1 cellular context compared by ENCODE assay signal in the genomic region with DNA sequence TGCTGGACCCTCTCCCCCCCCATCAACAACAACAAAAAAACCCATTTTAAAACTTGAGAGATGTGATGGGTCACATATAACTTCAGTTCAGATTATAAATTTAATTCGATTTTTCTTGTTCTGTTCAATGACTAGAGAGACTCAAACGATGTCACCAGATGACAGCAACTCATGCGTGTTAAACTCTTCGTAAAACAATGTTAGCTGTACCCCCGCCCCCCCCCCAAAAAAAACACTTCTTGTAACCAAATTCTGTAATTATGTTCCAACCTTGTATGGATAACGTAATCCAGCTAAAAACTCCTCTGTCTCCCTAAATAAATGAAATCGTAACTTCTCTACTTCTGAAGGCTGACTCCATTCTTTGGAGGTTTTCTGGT.
TF ChIP-seq lines count a peak whose summit lies in the region.

No MANE protein-coding gene starts in this region.

TF ChIP-seq in A549, 52 proteins besides CTCF, POLR2A, EP300 and RAD21 (continued from another document):
- TF ChIP-seq, protein P1, sequence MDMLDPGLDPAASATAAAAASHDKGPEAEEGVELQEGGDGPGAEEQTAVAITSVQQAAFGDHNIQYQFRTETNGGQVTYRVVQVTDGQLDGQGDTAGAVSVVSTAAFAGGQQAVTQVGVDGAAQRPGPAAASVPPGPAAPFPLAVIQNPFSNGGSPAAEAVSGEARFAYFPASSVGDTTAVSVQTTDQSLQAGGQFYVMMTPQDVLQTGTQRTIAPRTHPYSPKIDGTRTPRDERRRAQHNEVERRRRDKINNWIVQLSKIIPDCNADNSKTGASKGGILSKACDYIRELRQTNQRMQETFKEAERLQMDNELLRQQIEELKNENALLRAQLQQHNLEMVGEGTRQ (IDR thresholded peaks at IDR 0.05) = no peak
- TF ChIP-seq CEBPB (IDR thresholded peaks at IDR 0.05) (no peak), SREBF2 (IDR thresholded peaks at IDR 0.05) (no peak), HOXB13 (CRISPR knock-in tag; IDR thresholded peaks at IDR 0.05; ENCODE audit: low read depth) (no peak), MAZ (IDR thresholded peaks at IDR 0.05; ENCODE audit: borderline replicate concordance, low read depth, low read length) (no peak), RCOR1 (IDR thresholded peaks at IDR 0.05; ENCODE audit: low read depth, low read length) (no peak)
- TF ChIP-seq, protein P2, sequence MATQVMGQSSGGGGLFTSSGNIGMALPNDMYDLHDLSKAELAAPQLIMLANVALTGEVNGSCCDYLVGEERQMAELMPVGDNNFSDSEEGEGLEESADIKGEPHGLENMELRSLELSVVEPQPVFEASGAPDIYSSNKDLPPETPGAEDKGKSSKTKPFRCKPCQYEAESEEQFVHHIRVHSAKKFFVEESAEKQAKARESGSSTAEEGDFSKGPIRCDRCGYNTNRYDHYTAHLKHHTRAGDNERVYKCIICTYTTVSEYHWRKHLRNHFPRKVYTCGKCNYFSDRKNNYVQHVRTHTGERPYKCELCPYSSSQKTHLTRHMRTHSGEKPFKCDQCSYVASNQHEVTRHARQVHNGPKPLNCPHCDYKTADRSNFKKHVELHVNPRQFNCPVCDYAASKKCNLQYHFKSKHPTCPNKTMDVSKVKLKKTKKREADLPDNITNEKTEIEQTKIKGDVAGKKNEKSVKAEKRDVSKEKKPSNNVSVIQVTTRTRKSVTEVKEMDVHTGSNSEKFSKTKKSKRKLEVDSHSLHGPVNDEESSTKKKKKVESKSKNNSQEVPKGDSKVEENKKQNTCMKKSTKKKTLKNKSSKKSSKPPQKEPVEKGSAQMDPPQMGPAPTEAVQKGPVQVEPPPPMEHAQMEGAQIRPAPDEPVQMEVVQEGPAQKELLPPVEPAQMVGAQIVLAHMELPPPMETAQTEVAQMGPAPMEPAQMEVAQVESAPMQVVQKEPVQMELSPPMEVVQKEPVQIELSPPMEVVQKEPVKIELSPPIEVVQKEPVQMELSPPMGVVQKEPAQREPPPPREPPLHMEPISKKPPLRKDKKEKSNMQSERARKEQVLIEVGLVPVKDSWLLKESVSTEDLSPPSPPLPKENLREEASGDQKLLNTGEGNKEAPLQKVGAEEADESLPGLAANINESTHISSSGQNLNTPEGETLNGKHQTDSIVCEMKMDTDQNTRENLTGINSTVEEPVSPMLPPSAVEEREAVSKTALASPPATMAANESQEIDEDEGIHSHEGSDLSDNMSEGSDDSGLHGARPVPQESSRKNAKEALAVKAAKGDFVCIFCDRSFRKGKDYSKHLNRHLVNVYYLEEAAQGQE (IDR thresholded peaks at IDR 0.05) = no peak
TF ChIP-seq in A549: peak in this region for 0.
